Comparison of ENCODE assay signal across 1 cellular context in genomic region chr18:12947355-12948054, GRCh38.
TF ChIP-seq lines count a peak whose summit lies in the region.

SEH1L (plus strand) TSS chr18:12948011; CDS start chr18:12948122, 111 bp downstream.

TF ChIP-seq in HEK293, 187 proteins besides CTCF, POLR2A, EP300 and RAD21 (continued from another document and continues in another):
- TF ChIP-seq ZNF202 (tag by site-specific recombination; IDR thresholded peaks at IDR 0.05; ENCODE audit: borderline replicate concordance) (no peak), ZNF214 (tag by site-specific recombination; IDR thresholded peaks at IDR 0.05; ENCODE audit: borderline replicate concordance) (no peak), TRIM28 (IDR thresholded peaks at IDR 0.05; ENCODE audit: borderline replicate concordance, low read length) (no peak), ZBTB49 (tag by site-specific recombination; IDR thresholded peaks at IDR 0.05; ENCODE audit: low read depth) (no peak), ZNF48 (tag by site-specific recombination; IDR thresholded peaks at IDR 0.05) (no peak), REST (tag by site-specific recombination; IDR thresholded peaks at IDR 0.05) (no peak), ZNF175 (tag by site-specific recombination; IDR thresholded peaks at IDR 0.05) (no peak), ZNF639 (tag by site-specific recombination; IDR thresholded peaks at IDR 0.05) (peak; percentile 13; the same call in 1 of the 2 replicates), ZNF391 (tag by site-specific recombination; IDR thresholded peaks at IDR 0.05; ENCODE audit: borderline replicate concordance, low read depth) (0 out of 2 replicates have a peak, but pooled peaks have one; percentile 30), ZFHX2 (tag by site-specific recombination; conservative IDR thresholded peaks at IDR 0.05) (peak; percentile 97; the same call in 1 of the 2 replicates), ZNF580 (tag by site-specific recombination; IDR thresholded peaks at IDR 0.05) (0 out of 2 replicates have a peak, but pooled peaks have one; percentile 19), ZEB2 (tag by site-specific recombination; IDR thresholded peaks at IDR 0.05) (no peak; the same call in 1 of the 2 replicates), ZNF529 (tag by site-specific recombination; IDR thresholded peaks at IDR 0.05; ENCODE audit: insufficient replicate concordance) (no peak), ZNF335 (tag by site-specific recombination; conservative IDR thresholded peaks at IDR 0.05) (peak; percentile 65; the same call in 1 of the 2 replicates), YY2 (tag by site-specific recombination; IDR thresholded peaks at IDR 0.05) (no peak), ZNF132 (tag by site-specific recombination; IDR thresholded peaks at IDR 0.05; ENCODE audit: borderline replicate concordance) (no peak), ZFP69B (tag by site-specific recombination; IDR thresholded peaks at IDR 0.05) (no peak), SCRT1 (tag by site-specific recombination; IDR thresholded peaks at IDR 0.05; ENCODE audit: borderline replicate concordance) (no peak), ZNF311 (tag by site-specific recombination; IDR thresholded peaks at IDR 0.05; ENCODE audit: borderline replicate concordance) (no peak), ZSCAN5A (tag by site-specific recombination; IDR thresholded peaks at IDR 0.05) (no peak), PRDM10 (tag by site-specific recombination; IDR thresholded peaks at IDR 0.05) (no peak), ZNF629 (tag by site-specific recombination; IDR thresholded peaks at IDR 0.05) (no peak), SP2 (tag by site-specific recombination; IDR thresholded peaks at IDR 0.05) (no peak), ZNF302 (tag by site-specific recombination; IDR thresholded peaks at IDR 0.05; ENCODE audit: low read depth) (no peak), ZNF548 (tag by site-specific recombination; IDR thresholded peaks at IDR 0.05) (no peak), ZNF549 (tag by site-specific recombination; IDR thresholded peaks at IDR 0.05) (no peak), ZNF23 (tag by site-specific recombination; IDR thresholded peaks at IDR 0.05; ENCODE audit: borderline replicate concordance) (no peak), ZNF658 (tag by site-specific recombination; IDR thresholded peaks at IDR 0.05) (no peak), ZNF791 (tag by site-specific recombination; IDR thresholded peaks at IDR 0.05) (no peak), EGR2 (tag by site-specific recombination; IDR thresholded peaks at IDR 0.05; ENCODE audit: low read depth) (peak; percentile 85), ZNF654 (tag by site-specific recombination; IDR thresholded peaks at IDR 0.05; ENCODE audit: low read depth) (no peak), ZNF341 (tag by site-specific recombination; IDR thresholded peaks at IDR 0.05; ENCODE audit: low read depth) (no peak), ZIC2 (tag by site-specific recombination; IDR thresholded peaks at IDR 0.05) (no peak), ZNF530 (tag by site-specific recombination; IDR thresholded peaks at IDR 0.05; ENCODE audit: low read depth) (no peak), ZNF280C (tag by site-specific recombination; IDR thresholded peaks at IDR 0.05) (no peak), ZNF157 (tag by site-specific recombination; IDR thresholded peaks at IDR 0.05) (no peak), ZNF404 (tag by site-specific recombination; IDR thresholded peaks at IDR 0.05) (no peak), ZNF10 (tag by site-specific recombination; IDR thresholded peaks at IDR 0.05) (no peak), ZNF623 (tag by site-specific recombination; IDR thresholded peaks at IDR 0.05) (no peak), ZNF354C (tag by site-specific recombination; IDR thresholded peaks at IDR 0.05; ENCODE audit: borderline replicate concordance, low read depth) (no peak), BCL11A (tag by site-specific recombination; IDR thresholded peaks at IDR 0.05; ENCODE audit: low read depth) (no peak), GLIS2 (tag by site-specific recombination; IDR thresholded peaks at IDR 0.05) (no peak), BCL6B (tag by site-specific recombination; IDR thresholded peaks at IDR 0.05) (no peak), ZNF121 (tag by site-specific recombination; IDR thresholded peaks at IDR 0.05) (no peak), ZNF768 (tag by site-specific recombination; IDR thresholded peaks at IDR 0.05) (no peak), ZNF138 (tag by site-specific recombination; IDR thresholded peaks at IDR 0.05; ENCODE audit: borderline replicate concordance) (no peak), ZNF514 (tag by site-specific recombination; IDR thresholded peaks at IDR 0.05) (no peak), ZSCAN23 (tag by site-specific recombination; IDR thresholded peaks at IDR 0.05) (no peak), ZNF184 (tag by site-specific recombination; IDR thresholded peaks at IDR 0.05) (no peak), ZXDB (tag by site-specific recombination; IDR thresholded peaks at IDR 0.05) (no peak; the same call in 1 of the 2 replicates), ZNF501 (tag by site-specific recombination; IDR thresholded peaks at IDR 0.05) (peak; percentile 24; the same call in 1 of the 2 replicates), ZNF324 (tag by site-specific recombination; IDR thresholded peaks at IDR 0.05) (no peak; the same call in 1 of the 2 replicates)
